Comparison of ENCODE assay signal across 8 cellular contexts in the genomic region with DNA sequence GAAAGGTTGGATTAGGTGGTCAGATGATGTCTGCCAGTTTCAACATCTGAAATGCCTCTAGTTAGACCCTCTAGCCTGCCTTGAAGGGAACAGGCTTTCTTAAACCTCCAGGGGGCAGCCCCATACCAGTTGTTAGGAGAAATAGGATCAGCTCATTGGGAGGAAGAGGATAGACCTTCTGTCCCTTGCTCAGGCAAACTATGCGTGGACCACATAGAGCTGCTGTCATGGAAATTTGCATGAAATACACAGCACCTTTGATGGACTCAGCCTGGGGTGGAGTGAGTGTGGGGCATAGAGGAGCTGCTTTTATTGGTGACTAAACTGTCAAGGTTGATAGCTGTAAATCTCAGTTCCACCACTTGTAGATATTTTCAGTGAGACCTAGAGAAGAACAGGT. TPM values are rescaled to one million over a fixed set of nuclear protein-coding genes. Genes with fewer than 3 reads are reported as not detected.
DNase-seq lines count a peak whose midpoint lies in the region; ATAC-seq and TF ChIP-seq lines count a peak whose summit lies in the region.

No MANE protein-coding gene starts in this region.

- peaks cover 0 to 11% of the 10 kb centered on the region in 2 donors for H3K9me3 ChIP-seq in right atrium auricular region
- peaks cover 17% of the 10 kb centered on the region for H3K9me3 ChIP-seq in left ventricle myocardium inferior (replicated peaks)

- H3K27me3 ChIP-seq in right atrium auricular region (no peaks in the 10 kb centered on the region), left ventricle myocardium inferior (ENCODE audit: low read depth) (no peaks in the 10 kb centered on the region)

- no peaks in the 10 kb centered on the region for H3K4me1 Mint-ChIP-seq in activated T-cell treated with anti-CD3 and anti-CD28 coated beads, Interleukin-2, amount 50 U/mL, for 72 hours (ENCODE audit: low read depth)

- intact Hi-C loops in Right ventricle myocardium inferior (cut with DNase I) (loop anchor here (2.0 kb wide), 1 partner anchor 783 kb away; no protein-coding TSS in a partner anchor), left ventricle myocardium inferior (cut with micrococcal nuclease) (no loop called here)

- peak in 1 of 2 donors; percentile 62 for TF ChIP-seq CTCF in right atrium auricular region (IDR thresholded peaks at IDR 0.05)
- peak; percentile 59 for TF ChIP-seq CTCF in left ventricle myocardium inferior (IDR thresholded peaks at IDR 0.05; ENCODE audit: borderline replicate concordance)

- DNase-seq in Right ventricle myocardium inferior (ENCODE audit: missing footprints) (no peak), right atrium auricular region (ENCODE audit: low spot score) (no peak), OCI-M1 (lab: John Stamatoyannopoulos, UW) (peak; percentile 20), left ventricle myocardium inferior (peak; percentile 12), HPDE6-E6E7 (ENCODE audit: extremely low spot score) (no peak)
- DNase-seq in activated T-cell treated with anti-CD3 and anti-CD28 coated beads, Interleukin-2, amount 50 U/mL, for 72 hours, result no peak

- no peak overlapping the region for H3K27ac ChIP-seq in right atrium auricular region
- no peak overlapping the region for H3K27ac ChIP-seq in left ventricle myocardium inferior (replicated peaks)

- no peaks in the 10 kb centered on the region for H3K36me3 ChIP-seq in right atrium auricular region
- no peaks in the 10 kb centered on the region for H3K36me3 ChIP-seq in left ventricle myocardium inferior

- no peaks in the 10 kb centered on the region for H3K9me3 Mint-ChIP-seq in activated T-cell treated with anti-CD3 and anti-CD28 coated beads, Interleukin-2, amount 50 U/mL, for 72 hours

- H3K4me3 Mint-ChIP-seq in activated T-cell treated with anti-CD3 and anti-CD28 coated beads, Interleukin-2, amount 50 U/mL, for 72 hours, result no peak overlapping the region

- peak; percentile 71 for ATAC-seq in Right ventricle myocardium inferior
- ATAC-seq in GM18861 (IDR thresholded peaks at IDR 0.05; ENCODE audit: unreplicated experiment), result no peak
- ATAC-seq in activated T-cell treated with anti-CD3 and anti-CD28 coated beads, Interleukin-2, amount 50 U/mL, for 72 hours (replicated peaks in 1 of 2), result no peak
- no peak for ATAC-seq in HG03342 (IDR thresholded peaks at IDR 0.05; ENCODE audit: unreplicated experiment)

- H3K4me3 ChIP-seq in right atrium auricular region, result no peak overlapping the region
- H3K4me3 ChIP-seq in left ventricle myocardium inferior, result no peak overlapping the region

- no peak overlapping the region for H3K27ac Mint-ChIP-seq in activated T-cell treated with anti-CD3 and anti-CD28 coated beads, Interleukin-2, amount 50 U/mL, for 72 hours

- H3K27me3 Mint-ChIP-seq in activated T-cell treated with anti-CD3 and anti-CD28 coated beads, Interleukin-2, amount 50 U/mL, for 72 hours (ENCODE audit: low read depth), result no peaks in the 10 kb centered on the region

- H3K36me3 Mint-ChIP-seq in activated T-cell treated with anti-CD3 and anti-CD28 coated beads, Interleukin-2, amount 50 U/mL, for 72 hours (ENCODE audit: insufficient read depth in 2 of 2), result no peaks in the 10 kb centered on the region

- H3K4me1 ChIP-seq in right atrium auricular region, result no peaks in the 10 kb centered on the region
- no peaks in the 10 kb centered on the region for H3K4me1 ChIP-seq in left ventricle myocardium inferior

RNA-seq across cellular contexts. Expression of gene SPAG17, which starts 38.4 kb away (rescaled TPM):
- not detected for total RNA-seq in Right ventricle myocardium inferior
- total RNA-seq in right atrium auricular region, result under 1 TPM in 1 of 2 donors, not detected in 1; 0.39 TPM
- not detected for total RNA-seq in left ventricle myocardium inferior
- total RNA-seq in activated T-cell treated with anti-CD3 and anti-CD28 coated beads, Interleukin-2, amount 50 U/mL, for 72 hours, result not detected

Comparison
In these comparisons a context has a peak if more than half of its experiments do, and no peak if none do; other contexts are left out.
1. DNase-seq: peak in OCI-M1 (single experiment) and left ventricle myocardium inferior (single experiment); none in Right ventricle myocardium inferior (single experiment), right atrium auricular region (single experiment), activated T-cell treated with anti-CD3 and anti-CD28 coated beads, Interleukin-2, amount 50 U/mL, for 72 hours (0 of 2) and HPDE6-E6E7 (single experiment).